Comparison of ENCODE assay signal across 1 cellular context in genomic region chr1:223269006-223269405, GRCh38.
TF ChIP-seq lines count a peak whose summit lies in the region.

No MANE protein-coding gene starts in this region.

TF ChIP-seq in HepG2, 621 proteins besides CTCF, POLR2A, EP300 and RAD21 (continued from another document):
- TF ChIP-seq IRF1 (CRISPR knock-in tag; IDR thresholded peaks at IDR 0.05; ENCODE audit: low read depth): no peak
- no peak for TF ChIP-seq CREB1 (IDR thresholded peaks at IDR 0.05)
- no peak for TF ChIP-seq CREB1 (CRISPR knock-in tag; IDR thresholded peaks at IDR 0.05)
- TF ChIP-seq ELF3 (CRISPR knock-in tag; IDR thresholded peaks at IDR 0.05): no peak
- no peak for TF ChIP-seq ISL2 (CRISPR knock-in tag; IDR thresholded peaks at IDR 0.05)
- TF ChIP-seq, protein P1, sequence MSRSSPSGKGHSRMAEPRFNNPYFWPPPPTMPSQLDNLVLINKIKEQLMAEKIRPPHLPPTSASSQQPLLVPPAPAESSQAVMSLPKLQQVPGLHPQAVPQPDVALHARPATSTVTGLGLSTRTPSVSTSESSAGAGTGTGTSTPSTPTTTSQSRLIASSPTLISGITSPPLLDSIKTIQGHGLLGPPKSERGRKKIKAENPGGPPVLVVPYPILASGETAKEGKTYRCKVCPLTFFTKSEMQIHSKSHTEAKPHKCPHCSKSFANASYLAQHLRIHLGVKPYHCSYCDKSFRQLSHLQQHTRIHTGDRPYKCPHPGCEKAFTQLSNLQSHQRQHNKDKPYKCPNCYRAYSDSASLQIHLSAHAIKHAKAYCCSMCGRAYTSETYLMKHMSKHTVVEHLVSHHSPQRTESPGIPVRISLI (CRISPR knock-in tag; IDR thresholded peaks at IDR 0.05; ENCODE audit: borderline replicate concordance): no peak
- TF ChIP-seq, protein P2, sequence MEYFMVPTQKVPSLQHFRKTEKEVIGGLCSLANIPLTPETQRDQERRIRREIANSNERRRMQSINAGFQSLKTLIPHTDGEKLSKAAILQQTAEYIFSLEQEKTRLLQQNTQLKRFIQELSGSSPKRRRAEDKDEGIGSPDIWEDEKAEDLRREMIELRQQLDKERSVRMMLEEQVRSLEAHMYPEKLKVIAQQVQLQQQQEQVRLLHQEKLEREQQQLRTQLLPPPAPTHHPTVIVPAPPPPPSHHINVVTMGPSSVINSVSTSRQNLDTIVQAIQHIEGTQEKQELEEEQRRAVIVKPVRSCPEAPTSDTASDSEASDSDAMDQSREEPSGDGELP (IDR thresholded peaks at IDR 0.05; ENCODE audit: borderline replicate concordance, low read depth): no peak
